ENCODE assay signal across 7 cellular contexts in genomic region chr7:122198581-122198980, GRCh38.
"Had no signal": no experiment of that assay in that cellular context is flagged by ENCODE, and none has a peak within 500 bp of the region (broad histone marks: within the 10 kb centered on the region; RNA-seq: fewer than 3 reads in every experiment).

No MANE protein-coding gene starts in this region.

- DNase-seq: GOT3, H7, HCEC 1CT, KBM-7 had no signal

- H3K27me3 Mint-ChIP-seq: IgD-negative memory B cell had no signal

- H3K27ac ChIP-seq: HL-60 had no signal

- H3K27ac Mint-ChIP-seq: IgD-negative memory B cell had no signal

- H3K4me3 Mint-ChIP-seq: IgD-negative memory B cell had no signal

- H3K36me3 Mint-ChIP-seq: IgD-negative memory B cell had no signal

- ATAC-seq: HepG2 had no signal

- FAIRE-seq: HepG2 had no signal

- H3K9me3 Mint-ChIP-seq: IgD-negative memory B cell had no signal
